Comparison of ENCODE assay signal across 8 cellular contexts in the genomic region with DNA sequence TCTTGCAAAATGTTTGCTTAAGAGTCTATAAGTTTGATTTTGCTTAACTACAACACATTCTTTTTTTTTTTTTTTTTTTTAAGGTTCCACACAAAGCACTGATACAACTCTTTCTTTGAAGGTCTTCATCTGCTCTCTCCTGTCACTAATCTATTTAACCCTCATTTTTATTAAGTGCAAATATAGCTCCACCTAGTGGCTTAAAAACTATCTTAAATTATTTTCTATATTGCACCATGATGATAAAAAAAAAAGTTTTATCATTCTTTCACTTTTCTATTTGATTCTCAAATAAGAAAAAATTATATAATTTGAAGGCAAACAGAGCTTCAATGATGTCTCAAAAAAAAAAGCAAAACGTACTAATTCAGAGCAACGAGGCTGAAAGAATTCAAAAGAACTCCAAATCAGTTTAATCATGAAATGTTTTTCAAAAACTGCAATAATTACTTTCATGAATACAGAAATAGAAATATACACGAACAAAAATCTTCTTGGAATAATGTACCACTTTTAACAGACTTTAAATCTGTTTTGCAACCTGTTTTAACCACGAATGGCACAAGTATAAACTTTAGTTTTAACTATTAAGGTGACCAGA. TPM values are rescaled to one million over a fixed set of nuclear protein-coding genes. Genes with fewer than 3 reads are reported as not detected.
DNase-seq lines count a peak whose midpoint lies in the region; ATAC-seq and TF ChIP-seq lines count a peak whose summit lies in the region.

No MANE protein-coding gene starts in this region.

- POLR2A ChIA-PET in AG04450 (lab: Yijun Ruan, JAX), result interaction anchor here (0.7 kb wide), 1 partner anchor 33 kb away, joined by 4 read pairs; no protein-coding TSS in a partner anchor
- POLR2A ChIA-PET in T-cell (lab: Charles Lee), result interaction anchor here (0.6 to 0.7 kb wide), 5 partner anchors 12 to 556 kb away, joined by 3 to 7 read pairs (median 3); no protein-coding TSS in a partner anchor
- POLR2A ChIA-PET in activated CD4-positive, alpha-beta memory T cell treated with anti-CD3 and anti-CD28 coated beads, Interleukin-2, amount 10 ng/mL, durations not matched to agents 7 days and 5 days (lab: Charles Lee), result interaction anchor here (1.2 kb wide), 1 partner anchor 13 kb away, joined by 3 read pairs; a partner anchor contains a TSS

- H3K27me3 Mint-ChIP-seq in osteocyte (ENCODE audit: unreplicated experiment) (no peaks in the 10 kb centered on the region), T-cell (no peaks in the 10 kb centered on the region)
- no peaks in the 10 kb centered on the region for H3K27me3 Mint-ChIP-seq in activated CD4-positive, alpha-beta memory T cell treated with anti-CD3 and anti-CD28 coated beads, Interleukin-2, amount 10 ng/mL, durations not matched to agents 7 days and 5 days

- H3K27ac Mint-ChIP-seq in osteocyte (ENCODE audit: unreplicated experiment) (no peak overlapping the region), T-cell (no peak overlapping the region)
- H3K27ac Mint-ChIP-seq in activated CD4-positive, alpha-beta memory T cell treated with anti-CD3 and anti-CD28 coated beads, Interleukin-2, amount 10 ng/mL, durations not matched to agents 7 days and 5 days, result no peak overlapping the region

- no peak overlapping the region for H3K4me3 ChIP-seq in AG04450 (ENCODE audit: low read depth, low read length)
- no peak overlapping the region for H3K4me3 ChIP-seq in vagina

- DNase-seq in AG04450 (ENCODE audit: low read depth, low spot score) (no peak), NCI-H446 treated with DMSO at 0.1 percent for 48 hours (lab: John Stamatoyannopoulos, UW) (peak; percentile 12), dermis blood vessel endothelial cell (peak; percentile 40), osteocyte (ENCODE audit: extremely low spot score, unreplicated experiment) (no peak), T-cell (no peak), vagina (ENCODE audit: extremely low spot score in 2 of 2) (no peak)
- no peak for DNase-seq in activated CD4-positive, alpha-beta memory T cell treated with anti-CD3 and anti-CD28 coated beads, Interleukin-2, amount 10 ng/mL, durations not matched to agents 7 days and 5 days

- no peaks in the 10 kb centered on the region for H3K27me3 ChIP-seq in AG04450 (ENCODE audit: control insufficient read depth, insufficient read depth, low read length)
- H3K27me3 ChIP-seq in vagina, result no peaks in the 10 kb centered on the region

- ATAC-seq in GM18907 (IDR thresholded peaks at IDR 0.05; ENCODE audit: unreplicated experiment) (peak; percentile 64), T-cell (replicated peaks in 1 of 4) (no peak)

- H3K27ac ChIP-seq in AG04450 (ENCODE audit: low read depth, low read length) (no peak overlapping the region), vagina (no peak overlapping the region)

- TF ChIP-seq CTCF in AG04450 (IDR thresholded peaks at IDR 0.05; ENCODE audit: low read depth, low read length) (peak; percentile 50), osteocyte (IDR thresholded peaks at IDR 0.05) (peak; percentile 62), vagina (IDR thresholded peaks at IDR 0.05) (peak in 1 of 3 experiments; percentile 46)

- H3K4me1 ChIP-seq in vagina, result no peaks in the 10 kb centered on the region

- H3K4me3 Mint-ChIP-seq in osteocyte (ENCODE audit: unreplicated experiment) (no peak overlapping the region), T-cell (no peak overlapping the region)
- H3K4me3 Mint-ChIP-seq in activated CD4-positive, alpha-beta memory T cell treated with anti-CD3 and anti-CD28 coated beads, Interleukin-2, amount 10 ng/mL, durations not matched to agents 7 days and 5 days, result no peak overlapping the region

- no peak for TF ChIP-seq POLR2A in vagina (IDR thresholded peaks at IDR 0.05)

- H3K4me1 Mint-ChIP-seq in osteocyte (ENCODE audit: unreplicated experiment), result no peaks in the 10 kb centered on the region
- H3K4me1 Mint-ChIP-seq in T-cell, result peaks cover 7 to 13% (median 8%) of the 10 kb centered on the region in 3 donors
- peaks cover 8% of the 10 kb centered on the region for H3K4me1 Mint-ChIP-seq in activated CD4-positive, alpha-beta memory T cell treated with anti-CD3 and anti-CD28 coated beads, Interleukin-2, amount 10 ng/mL, durations not matched to agents 7 days and 5 days

- intact Hi-C loops in vagina (cut with DNase I), result no loop called here

- H3K36me3 ChIP-seq in vagina, result peaks cover 0 to 52% of the 10 kb centered on the region in 2 donors

- H3K9me3 ChIP-seq in AG04450 (ENCODE audit: control insufficient read depth, insufficient read depth, low read length) (no peaks in the 10 kb centered on the region), vagina (no peaks in the 10 kb centered on the region)

- H3K36me3 Mint-ChIP-seq in osteocyte (ENCODE audit: unreplicated experiment), result peaks cover 52% of the 10 kb centered on the region
- H3K36me3 Mint-ChIP-seq in T-cell, result peaks cover 51% of the 10 kb centered on the region
- H3K36me3 Mint-ChIP-seq in activated CD4-positive, alpha-beta memory T cell treated with anti-CD3 and anti-CD28 coated beads, Interleukin-2, amount 10 ng/mL, durations not matched to agents 7 days and 5 days (ENCODE audit: low read depth), result peaks cover 46% of the 10 kb centered on the region

- CTCF ChIA-PET in AG04450 (lab: Charles Lee), result interaction anchor here (0.6 to 4.9 kb wide), 67 partner anchors 9 to 847 kb away, joined by 3 to 58 read pairs (median 5); a partner anchor contains a TSS
- CTCF ChIA-PET in T-cell (lab: Charles Lee), result interaction anchor here (0.5 to 3.9 kb wide), 25 partner anchors 8 to 840 kb away, joined by 3 to 39 read pairs (median 4); a partner anchor contains a TSS
- CTCF ChIA-PET in activated CD4-positive, alpha-beta memory T cell treated with anti-CD3 and anti-CD28 coated beads, Interleukin-2, amount 10 ng/mL, durations not matched to agents 7 days and 5 days (lab: Charles Lee), result interaction anchor here (0.7 to 3.9 kb wide), 21 partner anchors 9 to 1532 kb away, joined by 3 to 47 read pairs (median 5); a partner anchor contains a TSS

- H3K9me3 Mint-ChIP-seq in osteocyte (ENCODE audit: unreplicated experiment), result peaks cover 2% of the 10 kb centered on the region
- H3K9me3 Mint-ChIP-seq in T-cell, result no peaks in the 10 kb centered on the region
- H3K9me3 Mint-ChIP-seq in activated CD4-positive, alpha-beta memory T cell treated with anti-CD3 and anti-CD28 coated beads, Interleukin-2, amount 10 ng/mL, durations not matched to agents 7 days and 5 days, result no peaks in the 10 kb centered on the region

RNA-seq across cellular contexts. Expression of a gene that starts 12.8 kb away (rescaled TPM):
- polyA plus RNA-seq in AG04450 (2011; rRNA removed), result 3.8 and 6.2 TPM in 2 replicates
- 1.8 and 3.6 TPM in 2 replicates for polyA minus RNA-seq in AG04450 (2011; rRNA and poly(A)+ RNA removed)
- 14.0 and 14.3 TPM in 2 replicates for total RNA-seq in dermis blood vessel endothelial cell
- total RNA-seq in osteocyte, result 11.3 and 11.8 TPM in 2 replicates
- total RNA-seq in T-cell, result 10 to 100 TPM in 4 of 5 donors, 1 to 10 TPM in 1; 9.4 to 14.2 (median 12.2) TPM
- total RNA-seq in vagina, result 14.0 TPM
- 10 to 100 TPM; 10.1 to 10.6 TPM for total RNA-seq in activated CD4-positive, alpha-beta memory T cell treated with anti-CD3 and anti-CD28 coated beads, Interleukin-2, amount 10 ng/mL, durations not matched to agents 7 days and 5 days

RNA-seq across cellular contexts. Expression of a gene that starts 12.9 kb away (rescaled TPM):
- polyA plus RNA-seq in AG04450 (2011; rRNA removed), result 18.4 and 24.1 TPM in 2 replicates
- polyA minus RNA-seq in AG04450 (2011; rRNA and poly(A)+ RNA removed), result 7.4 and 11.6 TPM in 2 replicates
- total RNA-seq in dermis blood vessel endothelial cell, result 15.1 and 17.7 TPM in 2 replicates
- 19.4 and 20.4 TPM in 2 replicates for total RNA-seq in osteocyte
- total RNA-seq in T-cell, result 10 to 100 TPM; 25.6 to 39.4 (median 30.1) TPM
- total RNA-seq in vagina, result 11.3 TPM
- total RNA-seq in activated CD4-positive, alpha-beta memory T cell treated with anti-CD3 and anti-CD28 coated beads, Interleukin-2, amount 10 ng/mL, durations not matched to agents 7 days and 5 days, result 10 to 100 TPM; 24.1 to 29.4 TPM

Comparison
In these comparisons a context has a peak if more than half of its experiments do, and no peak if none do; other contexts are left out.
1. DNase-seq: peak in NCI-H446 treated with DMSO at 0.1 percent for 48 hours (single experiment) and dermis blood vessel endothelial cell (single experiment); none in AG04450 (single experiment), osteocyte (single experiment), T-cell (0 of 34), vagina (0 of 2) and activated CD4-positive, alpha-beta memory T cell treated with anti-CD3 and anti-CD28 coated beads, Interleukin-2, amount 10 ng/mL, durations not matched to agents 7 days and 5 days (single experiment).